Comparison of ENCODE assay signal across 10 cellular contexts in the genomic region with DNA sequence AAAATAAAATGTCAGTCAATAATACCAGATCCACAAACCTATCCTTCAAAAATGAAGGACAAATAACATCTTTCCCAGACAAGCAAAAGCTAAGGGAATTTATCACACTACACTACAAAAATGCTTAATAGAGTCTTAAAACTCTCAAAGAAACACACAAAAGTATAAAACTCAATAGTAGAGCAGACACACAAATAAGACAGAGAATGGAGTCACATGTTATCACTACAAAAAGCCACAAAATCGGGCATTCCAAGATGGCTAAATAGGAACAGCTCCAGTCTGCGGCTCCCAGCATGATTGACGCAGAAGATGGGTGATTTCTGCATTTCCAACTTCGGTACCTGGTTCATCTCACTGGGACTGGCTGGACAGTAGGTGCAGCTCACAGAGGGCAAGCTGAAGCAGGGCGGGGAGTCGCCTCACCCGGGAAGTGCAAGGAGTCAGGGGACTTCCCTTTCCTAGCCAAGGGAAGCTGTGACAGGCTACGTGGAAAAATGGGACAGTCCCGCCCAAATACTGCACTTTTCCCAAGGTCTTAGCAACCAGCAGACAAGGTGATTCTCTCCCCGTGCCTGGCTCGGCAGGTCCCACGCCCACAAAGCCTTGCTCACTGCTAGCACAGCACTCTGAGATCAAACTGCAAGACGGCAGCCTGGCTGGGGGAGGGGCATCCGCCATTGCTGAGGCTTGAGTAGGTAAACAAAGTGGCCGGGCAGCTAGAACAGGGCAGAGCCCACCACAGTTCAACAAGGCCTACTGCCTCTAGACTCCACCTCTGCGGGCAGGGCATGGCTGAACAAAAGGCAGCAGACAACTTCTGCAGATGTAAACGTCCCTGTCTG. TPM values are rescaled to one million over a fixed set of nuclear protein-coding genes. Genes with fewer than 3 reads are reported as not detected.
DNase-seq lines count a peak whose midpoint lies in the region; ATAC-seq and TF ChIP-seq lines count a peak whose summit lies in the region.
"Had no signal": no experiment of that assay in that cellular context is flagged by ENCODE, and none has a peak within 500 bp of the region (broad histone marks: within the 10 kb centered on the region; RNA-seq: fewer than 3 reads in every experiment).

No MANE protein-coding gene starts in this region.

- no peaks in the 10 kb centered on the region for H3K9me3 ChIP-seq in HEK293 (ENCODE audit: control insufficient read depth, insufficient read depth, low read depth, low read length)

- peaks cover 56% of the 10 kb centered on the region for H3K36me3 Mint-ChIP-seq in nephron (ENCODE audit: low read depth)

- CTCF ChIA-PET in HEK293 (lab: Yijun Ruan, JAX) = no interaction called here

- peaks cover 16% of the 10 kb centered on the region for H3K4me1 Mint-ChIP-seq in nephron

- no peaks in the 10 kb centered on the region for H3K36me3 ChIP-seq in HEK293 (ENCODE audit: control insufficient read depth in 2 of 2, insufficient read depth in 1 of 2, low read length in 2 of 2)

- H3K4me3 Mint-ChIP-seq in nephron = peak overlapping the region; percentile 50 to 76 (median 65)
- H3K4me3 Mint-ChIP-seq: activated B cell treated with CpG ODN at 0.5 μM for 24 hours had no signal

- TF ChIP-seq CTCF in HEK293 (tag by site-specific recombination; IDR thresholded peaks at IDR 0.05) (no peak), nephron (IDR thresholded peaks at IDR 0.05; ENCODE audit: unreplicated experiment in 3 of 3) (no peak)

- DNase-seq in SK-N-DZ (ENCODE audit: low spot score) = peak; percentile 11
- peak; percentile 44 for DNase-seq in effector CD8-positive, alpha-beta T cell (lab: John Stamatoyannopoulos, UW)
- DNase-seq: activated B cell treated with CpG ODN at 0.5 μM for 24 hours, NCI-H1092 had no signal

- peak overlapping the region; percentile 23 for H3K4me3 ChIP-seq in HEK293 (ENCODE audit: low read depth, low read length)

- peak overlapping the region; percentile 62 to 84 (median 83) for H3K27ac Mint-ChIP-seq in nephron
- H3K27ac Mint-ChIP-seq: activated B cell treated with CpG ODN at 0.5 μM for 24 hours had no signal

- ATAC-seq in HG03135 (IDR thresholded peaks at IDR 0.05; ENCODE audit: unreplicated experiment) (no peak), GM21360 (IDR thresholded peaks at IDR 0.05; ENCODE audit: unreplicated experiment) (no peak), HG03025 (IDR thresholded peaks at IDR 0.05; ENCODE audit: low FRiP score, unreplicated experiment) (no peak), GM21576 (IDR thresholded peaks at IDR 0.05; ENCODE audit: unreplicated experiment) (no peak)

- no peaks in the 10 kb centered on the region for H3K27me3 Mint-ChIP-seq in nephron (ENCODE audit: low read depth)
- H3K27me3 Mint-ChIP-seq: activated B cell treated with CpG ODN at 0.5 μM for 24 hours had no signal

- POLR2A ChIA-PET in HEK293 (lab: Yijun Ruan, JAX) = no interaction called here

- H3K9me3 Mint-ChIP-seq in nephron = peaks cover 36% of the 10 kb centered on the region
- H3K9me3 Mint-ChIP-seq: activated B cell treated with CpG ODN at 0.5 μM for 24 hours had no signal

- no peaks in the 10 kb centered on the region for H3K4me1 ChIP-seq in HEK293 (ENCODE audit: control insufficient read depth, insufficient read depth, low read length)

- H3K27ac ChIP-seq in HEK293 (ENCODE audit: extremely low read depth, low read depth, low read length) = no peak overlapping the region; the same call in 1 of the 2 replicates

TF ChIP-seq in HEK293, 187 proteins besides CTCF, POLR2A, EP300 and RAD21:
- no peak for TF ChIP-seq ZNF335 (tag by site-specific recombination; conservative IDR thresholded peaks at IDR 0.05)
- no peak for TF ChIP-seq ZNF670 (tag by site-specific recombination; IDR thresholded peaks at IDR 0.05; ENCODE audit: low read depth)
- TF ChIP-seq ZBTB17 (tag by site-specific recombination; IDR thresholded peaks at IDR 0.05) = peak; percentile 50; the same call in 1 of the 2 replicates
- TF ChIP-seq, protein P1, sequence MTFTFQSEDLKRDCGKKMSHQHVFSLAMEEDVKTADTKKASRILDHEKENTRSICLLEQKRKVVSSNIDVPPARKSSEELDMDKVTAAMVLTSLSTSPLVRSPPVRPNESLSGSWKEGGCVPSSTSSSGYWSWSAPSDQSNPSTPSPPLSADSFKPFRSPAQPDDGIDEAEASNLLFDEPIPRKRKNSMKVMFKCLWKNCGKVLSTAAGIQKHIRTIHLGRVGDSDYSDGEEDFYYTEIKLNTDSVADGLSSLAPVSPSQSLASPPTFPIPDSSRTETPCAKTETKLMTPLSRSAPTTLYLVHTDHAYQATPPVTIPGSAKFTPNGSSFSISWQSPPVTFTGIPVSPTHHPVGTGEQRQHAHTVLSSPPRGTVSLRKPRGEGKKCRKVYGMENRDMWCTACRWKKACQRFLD (tag by site-specific recombination; IDR thresholded peaks at IDR 0.05) = no peak
- TF ChIP-seq, protein P2, sequence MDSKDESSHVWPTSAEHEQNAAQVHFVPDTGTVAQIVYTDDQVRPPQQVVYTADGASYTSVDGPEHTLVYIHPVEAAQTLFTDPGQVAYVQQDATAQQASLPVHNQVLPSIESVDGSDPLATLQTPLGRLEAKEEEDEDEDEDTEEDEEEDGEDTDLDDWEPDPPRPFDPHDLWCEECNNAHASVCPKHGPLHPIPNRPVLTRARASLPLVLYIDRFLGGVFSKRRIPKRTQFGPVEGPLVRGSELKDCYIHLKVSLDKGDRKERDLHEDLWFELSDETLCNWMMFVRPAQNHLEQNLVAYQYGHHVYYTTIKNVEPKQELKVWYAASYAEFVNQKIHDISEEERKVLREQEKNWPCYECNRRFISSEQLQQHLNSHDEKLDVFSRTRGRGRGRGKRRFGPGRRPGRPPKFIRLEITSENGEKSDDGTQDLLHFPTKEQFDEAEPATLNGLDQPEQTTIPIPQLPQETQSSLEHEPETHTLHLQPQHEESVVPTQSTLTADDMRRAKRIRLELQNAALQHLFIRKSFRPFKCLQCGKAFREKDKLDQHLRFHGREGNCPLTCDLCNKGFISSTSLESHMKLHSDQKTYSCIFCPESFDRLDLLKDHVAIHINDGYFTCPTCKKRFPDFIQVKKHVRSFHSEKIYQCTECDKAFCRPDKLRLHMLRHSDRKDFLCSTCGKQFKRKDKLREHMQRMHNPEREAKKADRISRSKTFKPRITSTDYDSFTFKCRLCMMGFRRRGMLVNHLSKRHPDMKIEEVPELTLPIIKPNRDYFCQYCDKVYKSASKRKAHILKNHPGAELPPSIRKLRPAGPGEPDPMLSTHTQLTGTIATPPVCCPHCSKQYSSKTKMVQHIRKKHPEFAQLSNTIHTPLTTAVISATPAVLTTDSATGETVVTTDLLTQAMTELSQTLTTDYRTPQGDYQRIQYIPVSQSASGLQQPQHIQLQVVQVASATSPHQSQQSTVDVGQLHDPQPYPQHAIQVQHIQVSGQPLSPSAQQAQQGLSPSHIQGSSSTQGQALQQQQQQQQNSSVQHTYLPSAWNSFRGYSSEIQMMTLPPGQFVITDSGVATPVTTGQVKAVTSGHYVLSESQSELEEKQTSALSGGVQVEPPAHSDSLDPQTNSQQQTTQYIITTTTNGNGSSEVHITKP (tag by site-specific recombination; IDR thresholded peaks at IDR 0.05) = 0 out of 2 replicates have a peak, but pooled peaks have one; percentile 14
- TF ChIP-seq KLF9 (tag by site-specific recombination; IDR thresholded peaks at IDR 0.05; ENCODE audit: low read depth) = 0 out of 2 replicates have a peak, but pooled peaks have one; percentile 15
- no peak for TF ChIP-seq GFI1B (tag by site-specific recombination; IDR thresholded peaks at IDR 0.05)
- TF ChIP-seq ZNF146 (tag by site-specific recombination; IDR thresholded peaks at IDR 0.05) = no peak
- 0 out of 2 replicates have a peak, but pooled peaks have one; percentile 7 for TF ChIP-seq SP2 (tag by site-specific recombination; IDR thresholded peaks at IDR 0.05)
- no peak for TF ChIP-seq ZNF416 (tag by site-specific recombination; IDR thresholded peaks at IDR 0.05)

RNA-seq across cellular contexts. Expression of gene SENP7, which starts 46.3 kb away (rescaled TPM):
- polyA plus RNA-seq in SK-N-DZ (2014; cell fraction: cytosol; rRNA removed) = 20.2 and 21.7 TPM in 2 replicates
- polyA plus RNA-seq in SK-N-DZ (2014; cell fraction: nucleus; rRNA removed) = 83.0 and 89.1 TPM in 2 replicates
